In the genomic region with DNA sequence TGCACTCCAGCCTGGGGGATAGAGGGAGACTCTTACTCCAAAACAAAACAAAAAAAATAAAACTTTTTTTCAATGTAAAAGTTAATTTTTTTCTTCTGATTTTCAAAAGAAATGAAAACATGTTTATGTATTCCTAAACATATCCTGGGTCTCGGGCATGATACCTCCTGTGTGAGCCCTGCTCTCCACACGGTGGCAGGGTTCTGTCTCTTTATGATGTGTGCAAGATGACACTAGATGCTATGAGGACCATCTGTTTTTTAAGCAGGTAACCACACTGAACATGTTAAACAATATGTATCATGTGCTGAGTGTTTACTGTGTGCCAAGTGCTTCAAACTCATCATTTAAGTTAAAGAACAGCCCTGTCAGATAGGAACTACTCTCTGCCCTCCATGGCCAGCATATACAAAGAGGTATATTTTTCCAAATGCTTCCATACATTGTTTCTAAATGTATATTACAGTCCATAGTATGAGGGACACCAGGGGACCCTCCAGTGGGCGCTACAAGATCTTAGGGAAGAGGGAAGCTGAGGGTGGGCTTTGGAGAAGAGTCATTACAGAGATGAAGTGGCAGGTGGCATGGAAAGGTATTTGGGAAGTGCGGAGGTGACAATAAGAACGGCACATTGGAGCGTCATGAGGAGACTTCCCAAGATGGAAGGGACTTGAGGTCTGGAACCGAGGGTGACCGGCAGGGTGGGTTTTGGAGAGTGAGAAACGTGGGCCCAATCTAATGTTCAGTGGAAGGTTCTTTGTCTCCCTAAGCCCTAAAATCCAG, we compare ENCODE assay signal across 8 cellular contexts. TPM values are rescaled to one million over a fixed set of nuclear protein-coding genes. Genes with fewer than 3 reads are reported as not detected.
DNase-seq lines count a peak whose midpoint lies in the region; ATAC-seq and TF ChIP-seq lines count a peak whose summit lies in the region.

No MANE protein-coding gene starts in this region.

- H3K4me1 Mint-ChIP-seq in activated T-helper 1 cell treated with anti-CD3 and anti-CD28 coated beads, Interleukin-12 subunit alpha, Interleukin-12 subunit beta, Interleukin-2, Interleukin-4 antibody, amounts not matched to agents 30 ng/mL and 10 ng/mL and 1 ng/mL, durations not matched to agents 14 hours and 24 hours and 36 hours (ENCODE audit: low read depth): peaks cover 22% of the 10 kb centered on the region
- H3K4me1 Mint-ChIP-seq in neural crest cell: peaks cover 27% of the 10 kb centered on the region
- H3K4me1 Mint-ChIP-seq in T-helper 2 cell treated with Interferon-gamma antibody and Interleukin-4, amounts not matched to agents 5 μg/mL and 100 μg/mL, for 36 hours (ENCODE audit: low read depth): peaks cover 21% of the 10 kb centered on the region

- peaks cover 4% of the 10 kb centered on the region for H3K27me3 Mint-ChIP-seq in activated T-helper 1 cell treated with anti-CD3 and anti-CD28 coated beads, Interleukin-12 subunit alpha, Interleukin-12 subunit beta, Interleukin-2, Interleukin-4 antibody, amounts not matched to agents 30 ng/mL and 10 ng/mL and 1 ng/mL, durations not matched to agents 14 hours and 24 hours and 36 hours (ENCODE audit: insufficient read depth)
- H3K27me3 Mint-ChIP-seq in neural crest cell (ENCODE audit: low read depth): no peaks in the 10 kb centered on the region
- H3K27me3 Mint-ChIP-seq in T-helper 2 cell treated with Interferon-gamma antibody and Interleukin-4, amounts not matched to agents 5 μg/mL and 100 μg/mL, for 36 hours (ENCODE audit: low read depth): peaks cover 2% of the 10 kb centered on the region

- H3K4me3 Mint-ChIP-seq in activated T-helper 1 cell treated with anti-CD3 and anti-CD28 coated beads, Interleukin-12 subunit alpha, Interleukin-12 subunit beta, Interleukin-2, Interleukin-4 antibody, amounts not matched to agents 30 ng/mL and 10 ng/mL and 1 ng/mL, durations not matched to agents 14 hours and 24 hours and 36 hours: no peak overlapping the region
- H3K4me3 Mint-ChIP-seq in neural crest cell: no peak overlapping the region
- no peak overlapping the region for H3K4me3 Mint-ChIP-seq in T-helper 2 cell treated with Interferon-gamma antibody and Interleukin-4, amounts not matched to agents 5 μg/mL and 100 μg/mL, for 36 hours

- no peak for ATAC-seq in HG03571 (IDR thresholded peaks at IDR 0.05; ENCODE audit: unreplicated experiment)

- peak overlapping the region; percentile 2 for H3K27ac Mint-ChIP-seq in activated T-helper 1 cell treated with anti-CD3 and anti-CD28 coated beads, Interleukin-12 subunit alpha, Interleukin-12 subunit beta, Interleukin-2, Interleukin-4 antibody, amounts not matched to agents 30 ng/mL and 10 ng/mL and 1 ng/mL, durations not matched to agents 14 hours and 24 hours and 36 hours
- H3K27ac Mint-ChIP-seq in neural crest cell (ENCODE audit: unreplicated experiment): no peak overlapping the region
- no peak overlapping the region for H3K27ac Mint-ChIP-seq in T-helper 2 cell treated with Interferon-gamma antibody and Interleukin-4, amounts not matched to agents 5 μg/mL and 100 μg/mL, for 36 hours

- peak; percentile 58 for DNase-seq in D341Med (ENCODE audit: low spot score)
- peak; percentile 56 for DNase-seq in GM20000 (ENCODE audit: low spot score)
- DNase-seq in NCI-H2107 treated with DMSO at 0.1 percent for 48 hours (lab: John Stamatoyannopoulos, UW; ENCODE audit: unreplicated experiment): peak; percentile 80
- DNase-seq in activated T-helper 1 cell treated with anti-CD3 and anti-CD28 coated beads, Interleukin-12 subunit alpha, Interleukin-12 subunit beta, Interleukin-2, Interleukin-4 antibody, amounts not matched to agents 30 ng/mL and 10 ng/mL and 1 ng/mL, durations not matched to agents 14 hours and 24 hours and 36 hours (ENCODE audit: low spot score): no peak
- no peak for DNase-seq in neural crest cell (ENCODE audit: low read depth, low spot score)
- no peak for DNase-seq in T-helper 2 cell treated with Interferon-gamma antibody and Interleukin-4, amounts not matched to agents 5 μg/mL and 100 μg/mL, for 36 hours (ENCODE audit: low spot score)
- no peak for DNase-seq in effector CD8-positive, alpha-beta T cell (lab: John Stamatoyannopoulos, UW)

- TF ChIP-seq CTCF in GM20000 (IDR thresholded peaks at IDR 0.05; ENCODE audit: extremely low read depth, missing control alignments): peak; percentile 55
- peak; percentile 66 for TF ChIP-seq CTCF in neural crest cell (conservative IDR thresholded peaks at IDR 0.05)

- H3K9me3 Mint-ChIP-seq in activated T-helper 1 cell treated with anti-CD3 and anti-CD28 coated beads, Interleukin-12 subunit alpha, Interleukin-12 subunit beta, Interleukin-2, Interleukin-4 antibody, amounts not matched to agents 30 ng/mL and 10 ng/mL and 1 ng/mL, durations not matched to agents 14 hours and 24 hours and 36 hours: no peaks in the 10 kb centered on the region
- no peaks in the 10 kb centered on the region for H3K9me3 Mint-ChIP-seq in neural crest cell
- H3K9me3 Mint-ChIP-seq in T-helper 2 cell treated with Interferon-gamma antibody and Interleukin-4, amounts not matched to agents 5 μg/mL and 100 μg/mL, for 36 hours: no peaks in the 10 kb centered on the region

- intact Hi-C loops in activated T-helper 1 cell treated with anti-CD3 and anti-CD28 coated beads, Interleukin-12 subunit alpha, Interleukin-12 subunit beta, Interleukin-2, Interleukin-4 antibody, amounts not matched to agents 30 ng/mL and 10 ng/mL and 1 ng/mL, durations not matched to agents 14 hours and 24 hours and 36 hours (cut with micrococcal nuclease): loop anchor here (1.0 to 10.0 kb wide), 6 partner anchors 120 to 542 kb away; partner anchors contain the start of genes JDP2 and YLPM1

- H3K36me3 Mint-ChIP-seq in activated T-helper 1 cell treated with anti-CD3 and anti-CD28 coated beads, Interleukin-12 subunit alpha, Interleukin-12 subunit beta, Interleukin-2, Interleukin-4 antibody, amounts not matched to agents 30 ng/mL and 10 ng/mL and 1 ng/mL, durations not matched to agents 14 hours and 24 hours and 36 hours (ENCODE audit: low read depth): peaks cover 2% of the 10 kb centered on the region
- H3K36me3 Mint-ChIP-seq in neural crest cell (ENCODE audit: low read depth): no peaks in the 10 kb centered on the region
- no peaks in the 10 kb centered on the region for H3K36me3 Mint-ChIP-seq in T-helper 2 cell treated with Interferon-gamma antibody and Interleukin-4, amounts not matched to agents 5 μg/mL and 100 μg/mL, for 36 hours (ENCODE audit: low read depth)

RNA-seq across cellular contexts. Expression of gene FOS, which starts 28.5 kb away (rescaled TPM):
- total RNA-seq in activated T-helper 1 cell treated with anti-CD3 and anti-CD28 coated beads, Interleukin-12 subunit alpha, Interleukin-12 subunit beta, Interleukin-2, Interleukin-4 antibody, amounts not matched to agents 30 ng/mL and 10 ng/mL and 1 ng/mL, durations not matched to agents 14 hours and 24 hours and 36 hours: 40.9 and 41.9 TPM in 2 replicates
- 3.8 and 5.8 TPM in 2 replicates for total RNA-seq in neural crest cell

Comparison
In these comparisons a context has a peak if more than half of its experiments do, and no peak if none do; other contexts are left out.
1. DNase-seq: peak in D341Med (single experiment), GM20000 (single experiment) and NCI-H2107 treated with DMSO at 0.1 percent for 48 hours (single experiment); none in activated T-helper 1 cell treated with anti-CD3 and anti-CD28 coated beads, Interleukin-12 subunit alpha, Interleukin-12 subunit beta, Interleukin-2, Interleukin-4 antibody, amounts not matched to agents 30 ng/mL and 10 ng/mL and 1 ng/mL, durations not matched to agents 14 hours and 24 hours and 36 hours (single experiment), neural crest cell (single experiment), T-helper 2 cell treated with Interferon-gamma antibody and Interleukin-4, amounts not matched to agents 5 μg/mL and 100 μg/mL, for 36 hours (single experiment) and effector CD8-positive, alpha-beta T cell (single experiment).